8 cellular contexts compared by ENCODE assay signal in the genomic region with DNA sequence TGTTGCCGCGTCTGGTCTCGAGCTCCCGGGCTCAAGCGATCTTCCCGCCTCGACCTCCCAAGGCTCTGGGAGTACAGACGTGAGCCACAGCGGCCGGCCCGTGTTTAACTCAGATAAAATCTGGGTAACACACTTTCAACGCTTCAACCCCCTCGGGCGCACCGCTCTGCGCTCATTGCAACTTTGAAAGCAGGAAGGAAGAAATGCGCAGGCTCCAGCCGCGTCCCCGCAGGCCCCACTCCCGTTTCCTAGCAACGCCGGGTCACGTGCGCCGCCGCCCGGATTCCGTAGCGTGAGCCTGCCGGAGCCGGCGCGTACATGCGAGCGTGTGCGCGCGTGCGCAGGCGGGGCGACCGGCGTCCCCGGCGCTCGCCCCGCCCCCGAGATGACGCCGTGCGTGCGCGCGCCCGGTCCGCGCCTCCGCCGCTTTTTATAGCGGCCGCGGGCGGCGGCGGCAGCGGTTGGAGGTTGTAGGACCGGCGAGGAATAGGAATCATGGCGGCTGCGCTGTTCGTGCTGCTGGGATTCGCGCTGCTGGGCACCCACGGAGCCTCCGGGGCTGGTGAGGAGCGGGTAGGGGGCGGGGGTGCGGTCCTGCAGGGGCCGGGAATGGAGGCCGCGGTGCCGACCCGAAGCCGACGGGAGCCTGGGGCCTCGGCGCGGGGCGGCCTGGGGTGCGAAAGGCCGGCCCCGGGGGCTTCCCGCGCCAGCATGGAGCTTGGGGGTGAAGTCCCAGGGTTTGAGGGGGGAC. TPM values are rescaled to one million over a fixed set of nuclear protein-coding genes. Genes with fewer than 3 reads are reported as not detected.
DNase-seq lines count a peak whose midpoint lies in the region; ATAC-seq, FAIRE-seq and TF ChIP-seq lines count a peak whose summit lies in the region.

A gene (plus strand): TSS at position 457 of the 751 bp plus-strand sequence. CDS start 39 bp downstream, at position 496.

- peak; percentile 98 for FAIRE-seq in GM12892 (lab: Jason Lieb, UNC)

- WGBS in heart right ventricle, 2 donors, result 0% methylated on average over 95 of the region's 95 CpGs

- peaks cover 19 to 60% (median 52%) of the 10 kb centered on the region in 9 donors for H3K4me1 ChIP-seq in heart right ventricle
- H3K4me1 ChIP-seq in upper lobe of right lung, result peaks cover 47% of the 10 kb centered on the region

- peak; percentile 99 for TF ChIP-seq POLR2A in GM12892 (IDR thresholded peaks at IDR 0.05; ENCODE audit: low read depth, low read length)

- no peaks in the 10 kb centered on the region for H3K9me3 ChIP-seq in heart right ventricle
- H3K9me3 ChIP-seq in upper lobe of right lung, result no peaks in the 10 kb centered on the region

- intact Hi-C loops in T-helper 1 cell treated with Interleukin-12 subunit alpha and Interleukin-12 subunit beta and Interleukin-4 antibody, amounts not matched to agents 30 ng/mL and 1 ng/mL, for 36 hours (cut with micrococcal nuclease), result loop anchor here (1.0 to 2.0 kb wide), 11 partner anchors 38 to 835 kb away; a partner anchor contains a TSS
- intact Hi-C loops in heart right ventricle (cut with DNase I), result loop anchor here in 4 of 10 donors (2.0 to 5.0 kb wide), 3 partner anchors 40 to 66 kb away; a partner anchor contains a TSS
- intact Hi-C loops in posterior vena cava (cut with DNase I), result loop anchor here in 1 of 2 donors (10.0 kb wide), 1 partner anchor 62 kb away; a partner anchor contains a TSS
- intact Hi-C loops in upper lobe of right lung (cut with DNase I), result no loop called here

- H3K4me3 ChIP-seq in heart right ventricle, result peak within 1 kb of the TSS; percentile 74 to 100 (median 96)
- peak within 1 kb of the TSS; percentile 98 for H3K4me3 ChIP-seq in upper lobe of right lung

- H3K27me3 ChIP-seq in heart right ventricle (no peaks in the 10 kb centered on the region), upper lobe of right lung (no peaks in the 10 kb centered on the region)

- ATAC-seq in HG02870 (IDR thresholded peaks at IDR 0.05; ENCODE audit: unreplicated experiment) (peak; percentile 69), heart right ventricle (peak; percentile 69 to 87 (median 83)), upper lobe of right lung (peak; percentile 93)

- H3K36me3 ChIP-seq in heart right ventricle, result no peaks in the 10 kb centered on the region
- H3K36me3 ChIP-seq in upper lobe of right lung, result no peaks in the 10 kb centered on the region

- TF ChIP-seq CTCF in heart right ventricle (IDR thresholded peaks at IDR 0.05), result no peak
- TF ChIP-seq CTCF in upper lobe of right lung (IDR thresholded peaks at IDR 0.05), result no peak

- H3K27ac ChIP-seq in heart right ventricle (peak within 1 kb of the TSS; percentile 85 to 98 (median 96)), upper lobe of right lung (peak within 1 kb of the TSS; percentile 89)

- peak; percentile 98 for DNase-seq in GM12892 (ENCODE audit: insufficient read length)
- peak; percentile 84 for DNase-seq in NCI-H146 treated with DMSO at 0.1 percent for 48 hours (lab: John Stamatoyannopoulos, UW; ENCODE audit: unreplicated experiment)
- peak; percentile 95 for DNase-seq in amniotic epithelial cell (ENCODE audit: low read depth)
- peak; percentile 98 for DNase-seq in heart right ventricle
- DNase-seq in posterior vena cava (ENCODE audit: low spot score), result peak; percentile 100
- peak; percentile 99 for DNase-seq in upper lobe of right lung

RNA-seq across cellular contexts. Expression of the gene that starts here (rescaled TPM):
- polyA plus RNA-seq in GM12892 (2012; ENCODE audit: missing spikeins), result 135 TPM
- 257 and 261 TPM in 2 replicates for total RNA-seq in T-helper 1 cell treated with Interleukin-12 subunit alpha and Interleukin-12 subunit beta and Interleukin-4 antibody, amounts not matched to agents 30 ng/mL and 1 ng/mL, for 36 hours
- total RNA-seq in heart right ventricle, result 1,000 to 10,000 TPM; 1,225 to 2,457 (median 1,705) TPM
- polyA plus RNA-seq in heart right ventricle, result 1,000 to 10,000 TPM in 1 of 2 donors, 100 to 1,000 TPM in 1; 829 to 5,252 TPM
- total RNA-seq in posterior vena cava, result 100 to 1,000 TPM; 288 to 300 TPM
- total RNA-seq in upper lobe of right lung, result 359 TPM

Comparison
In these comparisons a context has a peak if more than half of its experiments do, and no peak if none do; other contexts are left out.
1. Peak in every context shown above with its lines: DNase-seq, ATAC-seq, H3K4me3 ChIP-seq and H3K27ac ChIP-seq.